Comparison of ENCODE assay signal across 11 cellular contexts in genomic region chr9:38023661-38024035, GRCh38. TPM values are rescaled to one million over a fixed set of nuclear protein-coding genes. Genes with fewer than 3 reads are reported as not detected.
A peak's percentile ranks its signal among the peaks of the same experiment; 100 is the strongest.
DNase-seq lines count a peak whose midpoint lies in the region; ATAC-seq and TF ChIP-seq lines count a peak whose summit lies in the region.
"Had no signal": no experiment of that assay in that cellular context is flagged by ENCODE, and none has a peak within 500 bp of the region (broad histone marks: within the 10 kb centered on the region; RNA-seq: fewer than 3 reads in every experiment).

No MANE protein-coding gene starts in this region.

- CTCF ChIA-PET in AG04450 (lab: Charles Lee), result interaction anchor here (1.0 to 1.9 kb wide), 2 partner anchors 10 to 110 kb away, joined by 3 to 6 read pairs; no protein-coding TSS in a partner anchor

- H3K27me3 ChIP-seq in AG04450 (ENCODE audit: control insufficient read depth, insufficient read depth, low read length) (no peaks in the 10 kb centered on the region), esophagus squamous epithelium (no peaks in the 10 kb centered on the region), prostate gland (replicated peaks; ENCODE audit: insufficient read depth) (no peaks in the 10 kb centered on the region)
- H3K27me3 ChIP-seq: neural progenitor cell had no signal

- no peak overlapping the region for H3K4me3 Mint-ChIP-seq in CD14-positive monocyte
- H3K4me3 Mint-ChIP-seq: activated T-cell treated with anti-CD3 and anti-CD28 coated beads, Interleukin-2, amount 50 U/mL, for 4 hours; neural progenitor cell; stimulated activated naive CD8-positive, alpha-beta T cell treated with anti-CD3 and anti-CD28 coated beads, Interleukin-15, amount 100 ng/mL, for 72 hours had no signal

- TF ChIP-seq CTCF in AG04450 (IDR thresholded peaks at IDR 0.05; ENCODE audit: low read depth, low read length), result 0 out of 2 replicates have a peak, but pooled peaks have one; percentile 4
- no peak for TF ChIP-seq CTCF in esophagus squamous epithelium (IDR thresholded peaks at IDR 0.05)
- no peak for TF ChIP-seq CTCF in prostate gland (IDR thresholded peaks at IDR 0.05)
- no peak for TF ChIP-seq CTCF in CD14-positive monocyte (IDR thresholded peaks at IDR 0.05)

- H3K4me1 ChIP-seq in esophagus squamous epithelium, result peaks cover 51 to 98% (median 77%) of the 10 kb centered on the region in 3 donors
- peaks cover 55% of the 10 kb centered on the region for H3K4me1 ChIP-seq in prostate gland (replicated peaks)

- no peak for TF ChIP-seq POLR2A in esophagus squamous epithelium (IDR thresholded peaks at IDR 0.05)
- no peak for TF ChIP-seq POLR2A in prostate gland (IDR thresholded peaks at IDR 0.05)

- 36 to 52% methylated on average over 5 of the region's 5 CpGs for WGBS in esophagus squamous epithelium, 2 donors
- WGBS in prostate gland, result 43% methylated on average over 5 of the region's 5 CpGs

- H3K27me3 Mint-ChIP-seq in CD14-positive monocyte (ENCODE audit: low read depth in 3 of 3), result peaks cover 0 to 6% (median 3%) of the 10 kb centered on the region in 3 donors
- H3K27me3 Mint-ChIP-seq: stimulated activated naive CD8-positive, alpha-beta T cell treated with anti-CD3 and anti-CD28 coated beads, Interleukin-15, amount 100 ng/mL, for 72 hours had no signal

- H3K9me3 ChIP-seq in AG04450 (ENCODE audit: control insufficient read depth, insufficient read depth, low read length), result no peaks in the 10 kb centered on the region
- H3K9me3 ChIP-seq in esophagus squamous epithelium, result no peaks in the 10 kb centered on the region
- no peaks in the 10 kb centered on the region for H3K9me3 ChIP-seq in prostate gland

- no peaks in the 10 kb centered on the region for H3K9me3 Mint-ChIP-seq in CD14-positive monocyte
- H3K9me3 Mint-ChIP-seq: activated T-cell treated with anti-CD3 and anti-CD28 coated beads, Interleukin-2, amount 50 U/mL, for 4 hours; neural progenitor cell; stimulated activated naive CD8-positive, alpha-beta T cell treated with anti-CD3 and anti-CD28 coated beads, Interleukin-15, amount 100 ng/mL, for 72 hours had no signal

- intact Hi-C loops in esophagus squamous epithelium (cut with DNase I), result loop anchor here (10.0 kb wide), 1 partner anchor 59 kb away; no protein-coding TSS in a partner anchor
- intact Hi-C loops in prostate gland (cut with DNase I), result no loop called here
- intact Hi-C loops in CD14-positive monocyte (cut with micrococcal nuclease), result no loop called here

- H3K4me3 ChIP-seq in AG04450 (ENCODE audit: low read depth, low read length) (no peak overlapping the region), esophagus squamous epithelium (no peak overlapping the region), prostate gland (no peak overlapping the region)
- H3K4me3 ChIP-seq: neural progenitor cell had no signal

- H3K27ac Mint-ChIP-seq in CD14-positive monocyte, result peak overlapping the region in 1 of 7 donors; percentile 50

- H3K36me3 Mint-ChIP-seq in CD14-positive monocyte, result no peaks in the 10 kb centered on the region
- H3K36me3 Mint-ChIP-seq: neural progenitor cell had no signal

- ATAC-seq in HG03354 (IDR thresholded peaks at IDR 0.05; ENCODE audit: poor library complexity, severe bottlenecking, unreplicated experiment) (no peak), GM21367 (IDR thresholded peaks at IDR 0.05; ENCODE audit: unreplicated experiment) (no peak)
- ATAC-seq: activated T-cell treated with anti-CD3 and anti-CD28 coated beads, Interleukin-2, amount 50 U/mL, for 4 hours; stimulated activated naive CD8-positive, alpha-beta T cell treated with anti-CD3 and anti-CD28 coated beads, Interleukin-15, amount 100 ng/mL, for 72 hours had no signal

- H3K36me3 ChIP-seq in esophagus squamous epithelium (peaks cover 0 to 10% (median 0%) of the 10 kb centered on the region in 3 donors), prostate gland (no peaks in the 10 kb centered on the region)
- H3K36me3 ChIP-seq: neural progenitor cell had no signal

- peaks cover 24% of the 10 kb centered on the region for H3K4me1 Mint-ChIP-seq in CD14-positive monocyte
- H3K4me1 Mint-ChIP-seq: stimulated activated naive CD8-positive, alpha-beta T cell treated with anti-CD3 and anti-CD28 coated beads, Interleukin-15, amount 100 ng/mL, for 72 hours had no signal

- DNase-seq in AG04450 (ENCODE audit: low read depth, low spot score), result no peak
- peak; percentile 93 for DNase-seq in NCI-H69 (lab: John Stamatoyannopoulos, UW)
- DNase-seq in esophagus squamous epithelium (lab: John Stamatoyannopoulos, UW), result no peak
- no peak for DNase-seq in prostate gland (ENCODE audit: low spot score)
- no peak for DNase-seq in NCI-H187 treated with DMSO at 0.1 percent for 48 hours (lab: John Stamatoyannopoulos, UW)
- no peak for DNase-seq in CD14-positive monocyte (ENCODE audit: low spot score)
- DNase-seq: activated T-cell treated with anti-CD3 and anti-CD28 coated beads, Interleukin-2, amount 50 U/mL, for 4 hours; stimulated activated naive CD8-positive, alpha-beta T cell treated with anti-CD3 and anti-CD28 coated beads, Interleukin-15, amount 100 ng/mL, for 72 hours had no signal

- peak overlapping the region; percentile 100 for H3K27ac ChIP-seq in AG04450 (ENCODE audit: low read depth, low read length)
- peak overlapping the region; percentile 82 to 87 (median 86) for H3K27ac ChIP-seq in esophagus squamous epithelium
- H3K27ac ChIP-seq in prostate gland, result peak overlapping the region; percentile 54 to 68
- H3K27ac ChIP-seq: neural progenitor cell had no signal

- POLR2A ChIA-PET in AG04450 (lab: Yijun Ruan, JAX), result interaction anchor here (0.8 kb wide), 1 partner anchor 43 kb away, joined by 5 read pairs; no protein-coding TSS in a partner anchor

RNA-seq across cellular contexts. Expression of gene SHB, which starts 45.4 kb away (rescaled TPM):
- 16.7 and 20.3 TPM in 2 replicates for polyA plus RNA-seq in AG04450 (2011; rRNA removed)
- 28.6 and 31.8 TPM in 2 replicates for polyA minus RNA-seq in AG04450 (2011; rRNA and poly(A)+ RNA removed)
- total RNA-seq in esophagus squamous epithelium, result 10 to 100 TPM; 17.7 to 31.4 (median 24.2) TPM
- total RNA-seq in prostate gland, result 10 to 100 TPM; 53.2 to 54.8 TPM
- under 1 TPM; 0.27 to 0.31 TPM for polyA plus RNA-seq in CD14-positive monocyte
